ENCODE assay signal across 1 cellular context in the genomic region with DNA sequence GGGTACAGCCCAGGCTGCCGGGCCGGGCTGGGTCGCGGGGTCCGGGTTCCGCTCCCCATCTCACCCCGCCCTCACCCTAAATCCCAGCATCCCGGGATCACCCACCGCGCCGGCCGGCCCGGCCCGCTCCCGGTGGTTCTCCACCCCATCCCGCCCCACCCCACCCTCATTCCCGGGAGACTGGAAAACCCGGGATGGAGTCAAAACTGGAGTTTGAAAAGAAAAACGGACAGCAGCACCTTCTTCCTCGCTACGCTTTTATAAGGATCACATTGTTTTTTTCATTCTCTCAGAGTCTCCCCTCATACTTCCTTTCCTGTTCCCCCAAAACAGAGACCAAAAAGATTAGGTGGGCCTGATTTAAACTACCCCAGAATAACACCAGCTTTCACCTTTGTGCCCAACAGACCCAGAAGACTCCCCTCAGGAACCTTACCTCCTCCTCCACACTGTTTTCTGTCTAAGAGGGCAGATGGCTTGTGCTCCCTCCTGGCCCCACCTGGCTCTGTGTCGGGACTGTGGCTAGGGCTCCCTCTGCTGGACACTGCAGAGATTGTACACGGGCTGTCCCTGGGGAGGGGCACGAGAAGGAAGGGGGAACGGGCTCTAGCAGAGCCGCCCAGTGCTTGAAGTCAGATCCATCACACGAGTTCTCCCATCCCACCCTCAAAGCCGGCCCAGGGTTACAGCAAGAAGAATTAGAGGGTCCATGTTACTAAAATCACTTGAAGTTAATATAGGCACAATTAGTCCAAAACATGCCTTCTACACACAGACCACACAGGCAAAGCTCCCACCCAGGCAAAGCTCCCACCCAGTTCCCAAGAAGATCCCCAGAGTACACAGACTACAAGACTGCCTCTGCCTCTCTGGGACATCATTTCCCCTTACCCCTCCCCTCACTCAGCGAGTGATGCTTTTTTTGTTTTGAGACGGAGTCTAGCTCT.
A peak's percentile ranks its signal among the peaks of the same experiment; 100 is the strongest.
TF ChIP-seq lines count a peak whose summit lies in the region.

No MANE protein-coding gene starts in this region.

TF ChIP-seq in HepG2, 621 proteins besides CTCF, POLR2A, EP300 and RAD21 (continued from another document and continues in another):
- TF ChIP-seq CERS6 (CRISPR knock-in tag; IDR thresholded peaks at IDR 0.05) (no peak), WIZ (CRISPR knock-in tag; IDR thresholded peaks at IDR 0.05) (no peak), IRF9 (CRISPR knock-in tag; IDR thresholded peaks at IDR 0.05; ENCODE audit: borderline replicate concordance) (no peak), ZNF724P (CRISPR knock-in tag; IDR thresholded peaks at IDR 0.05; ENCODE audit: borderline replicate concordance) (no peak), TBX3 (IDR thresholded peaks at IDR 0.05; ENCODE audit: borderline replicate concordance) (no peak), ZBTB4 (CRISPR knock-in tag; IDR thresholded peaks at IDR 0.05; ENCODE audit: borderline replicate concordance) (no peak), U2AF2 (IDR thresholded peaks at IDR 0.05; ENCODE audit: low read depth, low read length) (no peak), SIN3A (IDR thresholded peaks at IDR 0.05; ENCODE audit: borderline replicate concordance, low read depth, low read length) (no peak), RFXANK (CRISPR knock-in tag; IDR thresholded peaks at IDR 0.05) (no peak), ZNF777 (CRISPR knock-in tag; IDR thresholded peaks at IDR 0.05) (0 out of 2 replicates have a peak, but pooled peaks have one; percentile 28), MEIS2 (CRISPR knock-in tag; IDR thresholded peaks at IDR 0.05) (no peak), ZBTB2 (CRISPR knock-in tag; IDR thresholded peaks at IDR 0.05; ENCODE audit: low read depth) (no peak), ETV5 (CRISPR knock-in tag; IDR thresholded peaks at IDR 0.05; ENCODE audit: borderline replicate concordance) (no peak), ZNF891 (CRISPR knock-in tag; IDR thresholded peaks at IDR 0.05) (no peak), REL (CRISPR knock-in tag; conservative IDR thresholded peaks at IDR 0.05) (no peak), ESRRA (CRISPR knock-in tag; IDR thresholded peaks at IDR 0.05; ENCODE audit: low read depth) (no peak), FOXA1 (IDR thresholded peaks at IDR 0.05) (no peak), FOXA1 (CRISPR knock-in tag; IDR thresholded peaks at IDR 0.05) (peak; percentile 73), ZNF607 (CRISPR knock-in tag; IDR thresholded peaks at IDR 0.05; ENCODE audit: borderline replicate concordance) (no peak), HDAC6 (IDR thresholded peaks at IDR 0.05; ENCODE audit: low read depth, low read length) (no peak), SOX13 (IDR thresholded peaks at IDR 0.05) (no peak), SOX13 (CRISPR knock-in tag; conservative IDR thresholded peaks at IDR 0.05 in 1 of 2, IDR thresholded peaks at IDR 0.05 in 1 of 2) (no peak), DDIT3 (CRISPR knock-in tag; IDR thresholded peaks at IDR 0.05) (no peak), ZNF138 (CRISPR knock-in tag; IDR thresholded peaks at IDR 0.05; ENCODE audit: low read depth) (no peak), MTA3 (CRISPR knock-in tag; IDR thresholded peaks at IDR 0.05) (no peak), ZNF335 (CRISPR knock-in tag; IDR thresholded peaks at IDR 0.05) (no peak), PITX1 (CRISPR knock-in tag; IDR thresholded peaks at IDR 0.05) (no peak), SETDB1 (CRISPR knock-in tag; IDR thresholded peaks at IDR 0.05; ENCODE audit: borderline replicate concordance) (no peak), ZNF605 (CRISPR knock-in tag; IDR thresholded peaks at IDR 0.05) (no peak), NFKB2 (CRISPR knock-in tag; IDR thresholded peaks at IDR 0.05; ENCODE audit: borderline replicate concordance) (no peak; the same call in 1 of the 2 replicates), ZNF30 (CRISPR knock-in tag; IDR thresholded peaks at IDR 0.05) (no peak), ATM (IDR thresholded peaks at IDR 0.05; ENCODE audit: borderline replicate concordance) (no peak), SMARCC2 (IDR thresholded peaks at IDR 0.05) (no peak), ZSCAN12 (CRISPR knock-in tag; IDR thresholded peaks at IDR 0.05) (no peak), FOSL2 (CRISPR knock-in tag; IDR thresholded peaks at IDR 0.05) (no peak; the same call in 1 of the 2 replicates), NFRKB (IDR thresholded peaks at IDR 0.05) (no peak), ZNF282 (IDR thresholded peaks at IDR 0.05; ENCODE audit: partially characterized antibody) (no peak)
- TF ChIP-seq, protein P1, sequence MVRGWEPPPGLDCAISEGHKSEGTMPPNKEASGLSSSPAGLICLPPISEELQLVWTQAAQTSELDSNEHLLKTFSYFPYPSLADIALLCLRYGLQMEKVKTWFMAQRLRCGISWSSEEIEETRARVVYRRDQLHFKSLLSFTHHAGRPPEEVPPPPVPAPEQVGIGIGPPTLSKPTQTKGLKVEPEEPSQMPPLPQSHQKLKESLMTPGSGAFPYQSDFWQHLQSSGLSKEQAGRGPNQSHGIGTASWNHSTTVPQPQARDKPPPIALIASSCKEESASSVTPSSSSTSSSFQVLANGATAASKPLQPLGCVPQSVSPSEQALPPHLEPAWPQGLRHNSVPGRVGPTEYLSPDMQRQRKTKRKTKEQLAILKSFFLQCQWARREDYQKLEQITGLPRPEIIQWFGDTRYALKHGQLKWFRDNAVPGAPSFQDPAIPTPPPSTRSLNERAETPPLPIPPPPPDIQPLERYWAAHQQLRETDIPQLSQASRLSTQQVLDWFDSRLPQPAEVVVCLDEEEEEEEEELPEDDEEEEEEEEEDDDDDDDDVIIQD (CRISPR knock-in tag; IDR thresholded peaks at IDR 0.05; ENCODE audit: low read depth), result no peak
- TF ChIP-seq, protein P2, sequence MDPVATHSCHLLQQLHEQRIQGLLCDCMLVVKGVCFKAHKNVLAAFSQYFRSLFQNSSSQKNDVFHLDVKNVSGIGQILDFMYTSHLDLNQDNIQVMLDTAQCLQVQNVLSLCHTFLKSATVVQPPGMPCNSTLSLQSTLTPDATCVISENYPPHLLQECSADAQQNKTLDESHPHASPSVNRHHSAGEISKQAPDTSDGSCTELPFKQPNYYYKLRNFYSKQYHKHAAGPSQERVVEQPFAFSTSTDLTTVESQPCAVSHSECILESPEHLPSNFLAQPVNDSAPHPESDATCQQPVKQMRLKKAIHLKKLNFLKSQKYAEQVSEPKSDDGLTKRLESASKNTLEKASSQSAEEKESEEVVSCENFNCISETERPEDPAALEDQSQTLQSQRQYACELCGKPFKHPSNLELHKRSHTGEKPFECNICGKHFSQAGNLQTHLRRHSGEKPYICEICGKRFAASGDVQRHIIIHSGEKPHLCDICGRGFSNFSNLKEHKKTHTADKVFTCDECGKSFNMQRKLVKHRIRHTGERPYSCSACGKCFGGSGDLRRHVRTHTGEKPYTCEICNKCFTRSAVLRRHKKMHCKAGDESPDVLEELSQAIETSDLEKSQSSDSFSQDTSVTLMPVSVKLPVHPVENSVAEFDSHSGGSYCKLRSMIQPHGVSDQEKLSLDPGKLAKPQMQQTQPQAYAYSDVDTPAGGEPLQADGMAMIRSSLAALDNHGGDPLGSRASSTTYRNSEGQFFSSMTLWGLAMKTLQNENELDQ (CRISPR knock-in tag; IDR thresholded peaks at IDR 0.05; ENCODE audit: borderline replicate concordance), result no peak
- TF ChIP-seq, protein P3, sequence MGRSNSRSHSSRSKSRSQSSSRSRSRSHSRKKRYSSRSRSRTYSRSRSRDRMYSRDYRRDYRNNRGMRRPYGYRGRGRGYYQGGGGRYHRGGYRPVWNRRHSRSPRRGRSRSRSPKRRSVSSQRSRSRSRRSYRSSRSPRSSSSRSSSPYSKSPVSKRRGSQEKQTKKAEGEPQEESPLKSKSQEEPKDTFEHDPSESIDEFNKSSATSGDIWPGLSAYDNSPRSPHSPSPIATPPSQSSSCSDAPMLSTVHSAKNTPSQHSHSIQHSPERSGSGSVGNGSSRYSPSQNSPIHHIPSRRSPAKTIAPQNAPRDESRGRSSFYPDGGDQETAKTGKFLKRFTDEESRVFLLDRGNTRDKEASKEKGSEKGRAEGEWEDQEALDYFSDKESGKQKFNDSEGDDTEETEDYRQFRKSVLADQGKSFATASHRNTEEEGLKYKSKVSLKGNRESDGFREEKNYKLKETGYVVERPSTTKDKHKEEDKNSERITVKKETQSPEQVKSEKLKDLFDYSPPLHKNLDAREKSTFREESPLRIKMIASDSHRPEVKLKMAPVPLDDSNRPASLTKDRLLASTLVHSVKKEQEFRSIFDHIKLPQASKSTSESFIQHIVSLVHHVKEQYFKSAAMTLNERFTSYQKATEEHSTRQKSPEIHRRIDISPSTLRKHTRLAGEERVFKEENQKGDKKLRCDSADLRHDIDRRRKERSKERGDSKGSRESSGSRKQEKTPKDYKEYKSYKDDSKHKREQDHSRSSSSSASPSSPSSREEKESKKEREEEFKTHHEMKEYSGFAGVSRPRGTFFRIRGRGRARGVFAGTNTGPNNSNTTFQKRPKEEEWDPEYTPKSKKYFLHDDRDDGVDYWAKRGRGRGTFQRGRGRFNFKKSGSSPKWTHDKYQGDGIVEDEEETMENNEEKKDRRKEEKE (IDR thresholded peaks at IDR 0.05), result no peak
- TF ChIP-seq, protein P4, sequence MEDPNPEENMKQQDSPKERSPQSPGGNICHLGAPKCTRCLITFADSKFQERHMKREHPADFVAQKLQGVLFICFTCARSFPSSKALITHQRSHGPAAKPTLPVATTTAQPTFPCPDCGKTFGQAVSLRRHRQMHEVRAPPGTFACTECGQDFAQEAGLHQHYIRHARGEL (CRISPR knock-in tag; IDR thresholded peaks at IDR 0.05), result no peak
- TF ChIP-seq, protein P5, sequence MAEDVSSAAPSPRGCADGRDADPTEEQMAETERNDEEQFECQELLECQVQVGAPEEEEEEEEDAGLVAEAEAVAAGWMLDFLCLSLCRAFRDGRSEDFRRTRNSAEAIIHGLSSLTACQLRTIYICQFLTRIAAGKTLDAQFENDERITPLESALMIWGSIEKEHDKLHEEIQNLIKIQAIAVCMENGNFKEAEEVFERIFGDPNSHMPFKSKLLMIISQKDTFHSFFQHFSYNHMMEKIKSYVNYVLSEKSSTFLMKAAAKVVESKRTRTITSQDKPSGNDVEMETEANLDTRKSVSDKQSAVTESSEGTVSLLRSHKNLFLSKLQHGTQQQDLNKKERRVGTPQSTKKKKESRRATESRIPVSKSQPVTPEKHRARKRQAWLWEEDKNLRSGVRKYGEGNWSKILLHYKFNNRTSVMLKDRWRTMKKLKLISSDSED (CRISPR knock-in tag; IDR thresholded peaks at IDR 0.05), result no peak
- TF ChIP-seq, protein P6, sequence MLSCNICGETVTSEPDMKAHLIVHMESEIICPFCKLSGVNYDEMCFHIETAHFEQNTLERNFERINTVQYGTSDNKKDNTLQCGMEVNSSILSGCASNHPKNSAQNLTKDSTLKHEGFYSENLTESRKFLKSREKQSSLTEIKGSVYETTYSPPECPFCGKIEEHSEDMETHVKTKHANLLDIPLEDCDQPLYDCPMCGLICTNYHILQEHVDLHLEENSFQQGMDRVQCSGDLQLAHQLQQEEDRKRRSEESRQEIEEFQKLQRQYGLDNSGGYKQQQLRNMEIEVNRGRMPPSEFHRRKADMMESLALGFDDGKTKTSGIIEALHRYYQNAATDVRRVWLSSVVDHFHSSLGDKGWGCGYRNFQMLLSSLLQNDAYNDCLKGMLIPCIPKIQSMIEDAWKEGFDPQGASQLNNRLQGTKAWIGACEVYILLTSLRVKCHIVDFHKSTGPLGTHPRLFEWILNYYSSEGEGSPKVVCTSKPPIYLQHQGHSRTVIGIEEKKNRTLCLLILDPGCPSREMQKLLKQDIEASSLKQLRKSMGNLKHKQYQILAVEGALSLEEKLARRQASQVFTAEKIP (CRISPR knock-in tag; IDR thresholded peaks at IDR 0.05; ENCODE audit: borderline replicate concordance), result no peak
